Comparison of ENCODE assay signal across 8 cellular contexts in the genomic region with DNA sequence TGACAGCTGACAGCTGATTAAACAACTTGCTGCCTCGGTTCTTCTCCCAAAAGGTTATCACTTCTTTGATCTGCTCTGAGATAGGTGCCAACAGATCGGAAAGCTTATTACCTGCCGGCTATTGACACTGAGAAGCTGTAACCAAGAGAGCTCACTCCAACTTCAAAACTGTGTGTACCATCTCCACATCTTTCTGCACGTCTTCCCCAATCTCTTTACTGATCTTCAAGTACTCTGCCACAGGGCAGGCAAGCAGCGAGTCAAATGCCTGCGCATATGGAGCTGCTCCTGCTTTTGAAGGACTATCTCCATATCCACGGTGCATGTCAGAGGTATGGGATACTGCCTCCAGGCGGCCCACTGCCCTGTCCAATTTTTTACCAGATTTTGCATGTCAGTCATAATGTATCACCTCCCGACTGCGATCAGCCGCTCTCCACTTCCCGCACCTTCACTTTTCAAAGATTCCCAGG. TPM values are rescaled to one million over a fixed set of nuclear protein-coding genes. Genes with fewer than 3 reads are reported as not detected.
DNase-seq lines count a peak whose midpoint lies in the region; TF ChIP-seq lines count a peak whose summit lies in the region.

No MANE protein-coding gene starts in this region.

- H3K27ac Mint-ChIP-seq in CD14-positive monocyte: peak overlapping the region in 2 of 7 donors; percentile 49 to 68
- no peak overlapping the region for H3K27ac Mint-ChIP-seq in activated CD4-positive, alpha-beta memory T cell treated with anti-CD3 and anti-CD28 coated beads, Interleukin-2, amount 10 ng/mL, durations not matched to agents 7 days and 5 days
- H3K27ac Mint-ChIP-seq in type B pancreatic cell: no peak overlapping the region

- H3K27me3 Mint-ChIP-seq in CD14-positive monocyte (ENCODE audit: low read depth in 3 of 3): peaks cover 2 to 5% (median 4%) of the 10 kb centered on the region in 3 donors
- H3K27me3 Mint-ChIP-seq in activated CD4-positive, alpha-beta memory T cell treated with anti-CD3 and anti-CD28 coated beads, Interleukin-2, amount 10 ng/mL, durations not matched to agents 7 days and 5 days: peaks cover 6% of the 10 kb centered on the region
- H3K27me3 Mint-ChIP-seq in type B pancreatic cell: peaks cover 13% of the 10 kb centered on the region

- TF ChIP-seq CTCF in CD14-positive monocyte (IDR thresholded peaks at IDR 0.05) (no peak), type B pancreatic cell (conservative IDR thresholded peaks at IDR 0.05) (no peak)

- H3K4me3 Mint-ChIP-seq in CD14-positive monocyte (peak overlapping the region; percentile 85 to 86), type B pancreatic cell (peak overlapping the region; percentile 92)
- peak overlapping the region; percentile 70 for H3K4me3 Mint-ChIP-seq in activated CD4-positive, alpha-beta memory T cell treated with anti-CD3 and anti-CD28 coated beads, Interleukin-2, amount 10 ng/mL, durations not matched to agents 7 days and 5 days

- intact Hi-C loops in CD14-positive monocyte (cut with micrococcal nuclease): no loop called here

- H3K27me3 ChIP-seq in layer of hippocampus (ENCODE audit: control insufficient read depth, insufficient read depth, low read length): no peaks in the 10 kb centered on the region

- POLR2A ChIA-PET in HEK293T (lab: Yijun Ruan, JAX): no interaction called here
- POLR2A ChIA-PET in activated CD4-positive, alpha-beta memory T cell treated with anti-CD3 and anti-CD28 coated beads, Interleukin-2, amount 10 ng/mL, durations not matched to agents 7 days and 5 days (lab: Charles Lee): interaction anchor here (1.5 to 2.1 kb wide), 2 partner anchors 11 to 32 kb away, joined by 4 to 9 read pairs; no protein-coding TSS in a partner anchor

- H3K36me3 Mint-ChIP-seq in CD14-positive monocyte (peaks cover 22 to 23% of the 10 kb centered on the region in 2 donors), type B pancreatic cell (peaks cover 10% of the 10 kb centered on the region)
- peaks cover 21% of the 10 kb centered on the region for H3K36me3 Mint-ChIP-seq in activated CD4-positive, alpha-beta memory T cell treated with anti-CD3 and anti-CD28 coated beads, Interleukin-2, amount 10 ng/mL, durations not matched to agents 7 days and 5 days (ENCODE audit: low read depth)

- H3K9me3 Mint-ChIP-seq in CD14-positive monocyte (peaks cover 10 to 22% (median 14%) of the 10 kb centered on the region in 7 donors), type B pancreatic cell (no peaks in the 10 kb centered on the region)
- peaks cover 16% of the 10 kb centered on the region for H3K9me3 Mint-ChIP-seq in activated CD4-positive, alpha-beta memory T cell treated with anti-CD3 and anti-CD28 coated beads, Interleukin-2, amount 10 ng/mL, durations not matched to agents 7 days and 5 days

- peak overlapping the region; percentile 47 for H3K27ac ChIP-seq in layer of hippocampus (ENCODE audit: low read depth, low read length)

- H3K4me1 Mint-ChIP-seq in CD14-positive monocyte (peaks cover 13% of the 10 kb centered on the region), type B pancreatic cell (ENCODE audit: unreplicated experiment) (peaks cover 8% of the 10 kb centered on the region)
- peaks cover 16% of the 10 kb centered on the region for H3K4me1 Mint-ChIP-seq in activated CD4-positive, alpha-beta memory T cell treated with anti-CD3 and anti-CD28 coated beads, Interleukin-2, amount 10 ng/mL, durations not matched to agents 7 days and 5 days

- CTCF ChIA-PET in HEK293T (lab: Yijun Ruan, JAX): interaction anchor here (0.7 kb wide), 1 partner anchor 274 kb away, joined by 4 read pairs; no protein-coding TSS in a partner anchor
- CTCF ChIA-PET in activated CD4-positive, alpha-beta memory T cell treated with anti-CD3 and anti-CD28 coated beads, Interleukin-2, amount 10 ng/mL, durations not matched to agents 7 days and 5 days (lab: Charles Lee): interaction anchor here (1.3 kb wide), 1 partner anchor 11 kb away, joined by 4 read pairs; no protein-coding TSS in a partner anchor

- DNase-seq in CD14-positive monocyte (ENCODE audit: low spot score): no peak
- no peak for DNase-seq in HEK293T (ENCODE audit: extremely low spot score)
- DNase-seq in activated CD4-positive, alpha-beta memory T cell treated with anti-CD3 and anti-CD28 coated beads, Interleukin-2, amount 10 ng/mL, durations not matched to agents 7 days and 5 days: no peak
- no peak for DNase-seq in type B pancreatic cell (ENCODE audit: extremely low spot score, unreplicated experiment)
- DNase-seq in effector CD4-positive, alpha-beta T cell: no peak
- DNase-seq in NCI-H446 treated with DMSO at 0.1 percent for 48 hours (lab: John Stamatoyannopoulos, UW): no peak
- DNase-seq in NCI-H524 (lab: John Stamatoyannopoulos, UW): no peak

TF ChIP-seq in HEK293T, 16 proteins besides CTCF, POLR2A, EP300 and RAD21:
- TF ChIP-seq, protein P1, sequence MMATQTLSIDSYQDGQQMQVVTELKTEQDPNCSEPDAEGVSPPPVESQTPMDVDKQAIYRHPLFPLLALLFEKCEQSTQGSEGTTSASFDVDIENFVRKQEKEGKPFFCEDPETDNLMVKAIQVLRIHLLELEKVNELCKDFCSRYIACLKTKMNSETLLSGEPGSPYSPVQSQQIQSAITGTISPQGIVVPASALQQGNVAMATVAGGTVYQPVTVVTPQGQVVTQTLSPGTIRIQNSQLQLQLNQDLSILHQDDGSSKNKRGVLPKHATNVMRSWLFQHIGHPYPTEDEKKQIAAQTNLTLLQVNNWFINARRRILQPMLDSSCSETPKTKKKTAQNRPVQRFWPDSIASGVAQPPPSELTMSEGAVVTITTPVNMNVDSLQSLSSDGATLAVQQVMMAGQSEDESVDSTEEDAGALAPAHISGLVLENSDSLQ (IDR thresholded peaks at IDR 0.05): 0 out of 2 replicates have a peak, but pooled peaks have one; percentile 29
- TF ChIP-seq HDGF (IDR thresholded peaks at IDR 0.05; ENCODE audit: borderline replicate concordance) (no peak), L3MBTL2 (conservative IDR thresholded peaks at IDR 0.05) (no peak)

RNA-seq across cellular contexts. Expression of gene ZNF485, which starts 0.4 kb away (rescaled TPM):
- under 1 TPM; 0.19 to 0.27 TPM for polyA plus RNA-seq in CD14-positive monocyte
- 1 to 10 TPM; 1.5 to 1.6 TPM for total RNA-seq in activated CD4-positive, alpha-beta memory T cell treated with anti-CD3 and anti-CD28 coated beads, Interleukin-2, amount 10 ng/mL, durations not matched to agents 7 days and 5 days
- total RNA-seq in type B pancreatic cell (ENCODE audit: low replicate concordance): 3.5 and 6.7 TPM in 2 replicates

RNA-seq across cellular contexts. Expression of gene ZNF239, which starts 31.5 kb away (rescaled TPM):
- not detected for polyA plus RNA-seq in CD14-positive monocyte
- total RNA-seq in activated CD4-positive, alpha-beta memory T cell treated with anti-CD3 and anti-CD28 coated beads, Interleukin-2, amount 10 ng/mL, durations not matched to agents 7 days and 5 days: under 1 TPM; 0.15 to 0.25 TPM
- 2.4 and 9.2 TPM in 2 replicates for total RNA-seq in type B pancreatic cell (ENCODE audit: low replicate concordance)

RNA-seq across cellular contexts. Expression of gene ZNF32, which starts 42.8 kb away (rescaled TPM):
- polyA plus RNA-seq in CD14-positive monocyte: 10 to 100 TPM; 33.0 to 33.6 TPM
- 10 to 100 TPM; 10.4 to 10.9 TPM for total RNA-seq in activated CD4-positive, alpha-beta memory T cell treated with anti-CD3 and anti-CD28 coated beads, Interleukin-2, amount 10 ng/mL, durations not matched to agents 7 days and 5 days
- 30.5 and 41.8 TPM in 2 replicates for total RNA-seq in type B pancreatic cell (ENCODE audit: low replicate concordance)
